In genomic region chr6:87151786-87152527, GRCh38 we compare ENCODE assay signal across 8 cellular contexts. TPM values are rescaled to one million over a fixed set of nuclear protein-coding genes. Genes with fewer than 3 reads are reported as not detected.
DNase-seq lines count a peak whose midpoint lies in the region; ATAC-seq, FAIRE-seq and TF ChIP-seq lines count a peak whose summit lies in the region.

No MANE protein-coding gene starts in this region.

- H3K27me3 ChIP-seq in BLaER1 treated with 17β-estradiol and CSF1 and Interleukin-3, amounts not matched to agents 10 nM and 100 nM: no peaks in the 10 kb centered on the region
- H3K27me3 ChIP-seq in neutrophil: peaks cover 17% of the 10 kb centered on the region

- no peaks in the 10 kb centered on the region for H3K36me3 ChIP-seq in BLaER1 treated with 17β-estradiol and CSF1 and Interleukin-3, amounts not matched to agents 10 nM and 100 nM
- no peaks in the 10 kb centered on the region for H3K36me3 ChIP-seq in neutrophil

- H4K20me1 ChIP-seq in BLaER1 treated with 17β-estradiol and CSF1 and Interleukin-3, amounts not matched to agents 10 nM and 100 nM: peaks cover 5 to 11% (median 9%) of the 10 kb centered on the region in 11 experiments; a peak in 14 of 22 replicates

- FAIRE-seq in frontal cortex (lab: Jason Lieb, UNC): no peak

- TF ChIP-seq CTCF in RWPE1 (conservative IDR thresholded peaks at IDR 0.05; ENCODE audit: low read depth) (no peak), neutrophil (IDR thresholded peaks at IDR 0.05) (no peak)

- DNase-seq in RWPE1 (ENCODE audit: low spot score) (peak; percentile 8), frontal cortex (ENCODE audit: low spot score in 2 of 2) (peak; percentile 39 to 53), substantia nigra (lab: John Stamatoyannopoulos, UW) (peak in 48 of 49 donors; percentile 14 to 89 (median 70))
- DNase-seq in activated gamma-delta T cell treated with anti-CD3 and anti-CD28 coated beads, Interleukin-2, amount 50 U/mL, for 16 hours (ENCODE audit: low read depth): peak; percentile 54

- peak; percentile 31 for ATAC-seq in GM19324 (IDR thresholded peaks at IDR 0.05; ENCODE audit: low FRiP score, unreplicated experiment)
- ATAC-seq in HG03521 (IDR thresholded peaks at IDR 0.05; ENCODE audit: unreplicated experiment): peak; percentile 24

- peak overlapping the region; percentile 39 to 65 (median 55) for H3K4me3 ChIP-seq in BLaER1 treated with 17β-estradiol and CSF1 and Interleukin-3, amounts not matched to agents 10 nM and 100 nM
- peak overlapping the region; percentile 60 to 77 for H3K4me3 ChIP-seq in neutrophil (ENCODE audit: low read depth in 1 of 2, low read length in 1 of 2)

- H3K27ac ChIP-seq in BLaER1 treated with 17β-estradiol and CSF1 and Interleukin-3, amounts not matched to agents 10 nM and 100 nM: peak overlapping the region; percentile 77 to 92 (median 89)
- peak overlapping the region; percentile 79 for H3K27ac ChIP-seq in RWPE1
- H3K27ac ChIP-seq in neutrophil: peak overlapping the region; percentile 52
- H3K27ac ChIP-seq in substantia nigra (ENCODE audit: low read depth, low read length, poor library complexity, severe bottlenecking): peak overlapping the region; percentile 89

- peaks cover 15 to 31% (median 20%) of the 10 kb centered on the region in 10 experiments for H3K4me1 ChIP-seq in BLaER1 treated with 17β-estradiol and CSF1 and Interleukin-3, amounts not matched to agents 10 nM and 100 nM
- peaks cover 32 to 35% of the 10 kb centered on the region in 2 experiments for H3K4me1 ChIP-seq in neutrophil (ENCODE audit: control insufficient read depth in 1 of 2, insufficient read depth in 1 of 2, low read depth in 1 of 2, low read length in 1 of 2)

- peak overlapping the region; percentile 70 to 81 (median 77) for H3K4me2 ChIP-seq in BLaER1 treated with 17β-estradiol and CSF1 and Interleukin-3, amounts not matched to agents 10 nM and 100 nM

- peak overlapping the region; percentile 79 to 89 (median 85) for H3K9ac ChIP-seq in BLaER1 treated with 17β-estradiol and CSF1 and Interleukin-3, amounts not matched to agents 10 nM and 100 nM

- CTCF ChIA-PET in RWPE1 (lab: Yijun Ruan, JAX): no interaction called here

- H3K9me3 ChIP-seq in BLaER1 treated with 17β-estradiol and CSF1 and Interleukin-3, amounts not matched to agents 10 nM and 100 nM (replicated peaks in 1 of 11): no peaks in the 10 kb centered on the region
- no peaks in the 10 kb centered on the region for H3K9me3 ChIP-seq in neutrophil

- POLR2A ChIA-PET in RWPE1 (lab: Yijun Ruan, JAX; ENCODE audit: low non-redundant PET): no interaction called here

RNA-seq across cellular contexts. Expression of gene ZNF292, which starts 3.4 kb away (rescaled TPM):
- total RNA-seq in frontal cortex: 124 TPM

RNA-seq across cellular contexts. Expression of gene CGA, which starts 57.1 kb away (rescaled TPM):
- not detected for total RNA-seq in frontal cortex

Comparison
In these comparisons a context has a peak if more than half of its experiments do, and no peak if none do; other contexts are left out.
1. Peak in every context shown above with its lines: DNase-seq, ATAC-seq, H3K4me3 ChIP-seq and H3K27ac ChIP-seq.
2. DNase-seq: peak in every context shown above with its lines; median percentile 70 in substantia nigra; 54 in activated gamma-delta T cell treated with anti-CD3 and anti-CD28 coated beads, Interleukin-2, amount 50 U/mL, for 16 hours; 46 in frontal cortex; 8 in RWPE1.